9 cellular contexts compared by ENCODE assay signal in the genomic region with DNA sequence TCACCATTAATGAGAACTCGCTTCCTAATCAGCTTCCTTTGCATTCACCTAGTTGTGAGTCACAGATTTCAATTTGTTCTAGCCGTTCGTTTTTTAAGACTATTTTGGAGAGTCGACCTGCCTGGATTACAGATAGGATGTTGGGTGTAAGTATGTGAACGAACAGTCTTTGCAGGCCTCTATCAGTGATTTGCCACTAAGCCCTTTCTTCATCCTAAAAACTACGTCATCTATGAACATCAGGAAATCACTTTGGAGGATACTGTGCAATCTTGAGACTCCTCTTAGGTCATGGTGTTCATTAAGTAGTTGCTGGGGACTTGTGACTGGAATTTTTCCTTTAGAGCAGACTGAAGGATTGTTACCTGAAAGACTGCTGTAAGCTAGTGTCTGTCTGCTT. TPM values are rescaled to one million over a fixed set of nuclear protein-coding genes. Genes with fewer than 3 reads are reported as not detected.
A peak's percentile ranks its signal among the peaks of the same experiment; 100 is the strongest.
DNase-seq lines count a peak whose midpoint lies in the region; ATAC-seq, FAIRE-seq and TF ChIP-seq lines count a peak whose summit lies in the region.
"Had no signal": no experiment of that assay in that cellular context is flagged by ENCODE, and none has a peak within 500 bp of the region (broad histone marks: within the 10 kb centered on the region; RNA-seq: fewer than 3 reads in every experiment).

No MANE protein-coding gene starts in this region.

- DNase-seq in GM06990 (ENCODE audit: extremely low read depth, insufficient read length) (no peak), KBM-7 (peak; percentile 7), K562 (ENCODE audit: extremely low read depth in 1 of 4, low spot score in 3 of 4) (peak in 1 of 4 experiments; percentile 8), natural killer cell (no peak), iPS-NIHi11 (ENCODE audit: low spot score) (no peak), hippocampal formation (lab: John Stamatoyannopoulos, UW) (no peak), ovary (no peak)
- DNase-seq: stimulated activated CD4-positive, alpha-beta T cell treated with anti-CD3 and anti-CD28 coated beads, Interleukin-2, amount 100 ng/mL, for 24 hours had no signal

- TF ChIP-seq POLR2A in K562 (conservative IDR thresholded peaks at IDR 0.05): no peak
- no peak for TF ChIP-seq POLR2A in ovary (IDR thresholded peaks at IDR 0.05)

- peak; percentile 11 for FAIRE-seq in K562 (lab: Jason Lieb, UNC)
- FAIRE-seq: islet of Langerhans had no signal

- no peak overlapping the region for H3K27ac ChIP-seq in K562 (ENCODE audit: extremely low read depth, low read depth, low read length)
- H3K27ac ChIP-seq in ovary: no peak overlapping the region

- H2AFZ ChIP-seq in K562 (ENCODE audit: low read depth, low read length): no peak overlapping the region

- ATAC-seq in K562: no peak
- no peak for ATAC-seq in natural killer cell

- 0% methylated on average over 6 of the region's 6 CpGs for WGBS in K562 (ENCODE audit: insufficient coverage, low coverage, missing lambda C conversion rate)
- 34 to 49% (median 38%) methylated on average over 6 of the region's 6 CpGs for WGBS in ovary, 3 donors

- H3K27ac Mint-ChIP-seq in natural killer cell: peak overlapping the region; percentile 83 to 95

- no peaks in the 10 kb centered on the region for H3K9me3 ChIP-seq in K562 (replicated peaks; ENCODE audit: control insufficient read depth, insufficient read depth, low read depth, low read length)
- H3K9me3 ChIP-seq in ovary: no peaks in the 10 kb centered on the region

- H3K27me3 ChIP-seq in GM06990 (replicated peaks; ENCODE audit: control insufficient read depth, insufficient read depth, low read length) (no peaks in the 10 kb centered on the region), K562 (ENCODE audit: control insufficient read depth in 2 of 2, insufficient read depth in 2 of 2, low read length in 2 of 2) (no peaks in the 10 kb centered on the region), ovary (no peaks in the 10 kb centered on the region)

- H3K4me1 ChIP-seq in K562 (replicated peaks in 1 of 2; ENCODE audit: control insufficient read depth in 2 of 2, insufficient read depth in 2 of 2, low read length in 2 of 2): peaks cover 0 to 5% of the 10 kb centered on the region in 2 experiments; a peak in 2 of 5 replicates
- H3K4me1 ChIP-seq in ovary (ENCODE audit: insufficient read depth): no peaks in the 10 kb centered on the region

- BruUV-seq in K562 (replicated peaks; lab: Mats Ljungman, UMichigan): no TSS peak

- TF ChIP-seq EP300 in K562 (IDR thresholded peaks at IDR 0.05; ENCODE audit: low read length): no peak
- no peak for TF ChIP-seq EP300 in ovary (IDR thresholded peaks at IDR 0.05)

- CTCF ChIA-PET in K562 (lab: Yijun Ruan, JAX; ENCODE audit: low intra/inter-chr PET ratio): no interaction called here

- TF ChIP-seq CTCF in GM06990 (IDR thresholded peaks at IDR 0.05; ENCODE audit: insufficient read depth, low read length, poor library complexity, severe bottlenecking) (no peak), K562 (IDR thresholded peaks at IDR 0.05 in 2 of 3, conservative IDR thresholded peaks at IDR 0.05 in 1 of 3; ENCODE audit: insufficient read depth in 2 of 3, low read depth in 1 of 3, low read length in 3 of 3) (no peak), natural killer cell (IDR thresholded peaks at IDR 0.05) (no peak), ovary (IDR thresholded peaks at IDR 0.05) (no peak)

- in situ Hi-C loops in KBM-7 (cut with MboI; ENCODE audit: low pct_unique_long_range_greater_than_20kb, low sequenced_read_pairs) (no loop called here), K562 (cut with MboI) (no loop called here)

- peak overlapping the region in 1 of 2 experiments; percentile 84; a peak in 2 of 4 replicates for H3K9ac ChIP-seq in K562 (ENCODE audit: insufficient read depth in 1 of 2, low read depth in 2 of 2, low read length in 2 of 2)

- H3K4me2 ChIP-seq in K562 (ENCODE audit: insufficient read depth, low read length): peak overlapping the region; percentile 78

- peak overlapping the region; percentile 95 for H3K4me3 Mint-ChIP-seq in natural killer cell

- intact Hi-C loops in K562 (cut with micrococcal nuclease) (no loop called here), natural killer cell (cut with micrococcal nuclease) (no loop called here), ovary (cut with DNase I) (no loop called here)

- H3K9me3 Mint-ChIP-seq in natural killer cell: no peaks in the 10 kb centered on the region

- H3K4me1 Mint-ChIP-seq in natural killer cell: peaks cover 9 to 11% of the 10 kb centered on the region in 2 donors

- H3K27me3 Mint-ChIP-seq in natural killer cell (ENCODE audit: low read depth in 2 of 2): no peaks in the 10 kb centered on the region

- H3K79me2 ChIP-seq in K562 (ENCODE audit: control insufficient read depth, insufficient read depth, low read length): peaks cover 55% of the 10 kb centered on the region

- no peaks in the 10 kb centered on the region for H3K36me3 Mint-ChIP-seq in natural killer cell

- H3K4me3 ChIP-seq in GM06990 (replicated peaks; ENCODE audit: low read depth, low read length) (peak overlapping the region; percentile 73), K562 (peak overlapping the region; percentile 88), ovary (no peak overlapping the region)

- POLR2A ChIA-PET in K562 (lab: Yijun Ruan, JAX): interaction anchor here (0.7 kb wide), 1 partner anchor 158 kb away, joined by 3 read pairs; no protein-coding TSS in a partner anchor

- TF ChIP-seq RAD21 in K562 (CRISPR knock-in tag; conservative IDR thresholded peaks at IDR 0.05 in 1 of 2, IDR thresholded peaks at IDR 0.05 in 1 of 2): no peak

- no peaks in the 10 kb centered on the region for H3K9me1 ChIP-seq in K562 (ENCODE audit: control insufficient read depth, insufficient read depth, low read length)

- peaks cover 12% of the 10 kb centered on the region for H4K20me1 ChIP-seq in K562 (replicated peaks; ENCODE audit: control insufficient read depth, insufficient read depth, low read length)

- 0 out of 2 replicates have a peak, but pooled peaks cover 2% of the 10 kb centered on the region for H3K36me3 ChIP-seq in GM06990 (ENCODE audit: control insufficient read depth, insufficient read depth, low read length)
- H3K36me3 ChIP-seq in K562 (ENCODE audit: control insufficient read depth, insufficient read depth, low read length): peaks cover 32% of the 10 kb centered on the region
- no peaks in the 10 kb centered on the region for H3K36me3 ChIP-seq in ovary

TF ChIP-seq in K562, 482 proteins besides CTCF, POLR2A, EP300 and RAD21 (continues in another document):
- TF ChIP-seq ZNF764 (CRISPR knock-in tag; IDR thresholded peaks at IDR 0.05; ENCODE audit: low read depth) (no peak), ZSCAN32 (CRISPR knock-in tag; IDR thresholded peaks at IDR 0.05) (no peak), ZBTB1 (CRISPR knock-in tag; IDR thresholded peaks at IDR 0.05; ENCODE audit: borderline replicate concordance, low read depth) (no peak), ZNF174 (CRISPR knock-in tag; IDR thresholded peaks at IDR 0.05) (no peak)

RNA-seq across cellular contexts. Expression of a gene that starts 1.1 kb away (rescaled TPM):
- total RNA-seq in K562 (2011; cell fraction: chromatin; rRNA removed; ENCODE audit: low replicate concordance): 35.6 and 101 TPM in 2 replicates
- 13.7 and 14.7 TPM in 2 replicates for total RNA-seq in K562 (2011; cell fraction: nucleolus; rRNA removed)
- total RNA-seq in K562 (2011; cell fraction: nucleoplasm; rRNA removed): 36.4 and 45.1 TPM in 2 replicates
- total RNA-seq in K562 (2014; rRNA removed) (27.4 and 27.8 TPM in 2 replicates), K562 (2014; rRNA removed; fragmentation: Illumina TruSeq; extraction: Trizol) (48.4 and 49.6 TPM in 2 replicates), K562 (2015; rRNA removed; fragmentation: Illumina TruSeq; extraction: Trizol) (43.8 and 46.8 TPM in 2 replicates), K562 (2021) (34.4 and 35.4 TPM in 2 replicates), natural killer cell (10 to 100 TPM; 11.1 to 12.6 (median 11.3) TPM), ovary (10 to 100 TPM; 11.7 to 20.2 (median 14.8) TPM)
- polyA plus RNA-seq in K562 (2011; rRNA removed) (11.3 and 14.8 TPM in 2 replicates), K562 (2014; fragmentation: Illumina TruSeq; extraction: Trizol) (29.9 and 35.7 TPM in 2 replicates), K562 (2014; fragmentation: Nextera tagmentation; extraction: Ambion mirVana) (10 to 100 TPM in 1 of 2 experiments, 1 to 10 TPM in 1; 8.6 to 18.0 TPM), K562 (2014; rRNA removed) (19.3 and 20.2 TPM in 2 replicates), ovary (1 to 10 TPM; 5.9 to 8.3 TPM)
- polyA plus RNA-seq in K562 (2011; cell fraction: cytosol; rRNA removed): 8.1 and 10.3 TPM in 2 replicates
- 13.8 and 15.5 TPM in 2 replicates for polyA plus RNA-seq in K562 (2011; cell fraction: nucleus; rRNA removed)
- polyA plus RNA-seq in K562 (2012): 18.7 and 24.3 TPM in 2 replicates
- 54.9 and 62.5 TPM in 2 replicates for polyA minus RNA-seq in K562 (2011; rRNA and poly(A)+ RNA removed)
- polyA minus RNA-seq in K562 (2011; cell fraction: cytosol; rRNA and poly(A)+ RNA removed): 19.3 and 23.5 TPM in 2 replicates
- 34.6 and 41.5 TPM in 2 replicates for polyA minus RNA-seq in K562 (2011; cell fraction: nucleus; rRNA and poly(A)+ RNA removed)

RNA-seq across cellular contexts. Expression of a gene that starts 47.7 kb away (rescaled TPM):
- total RNA-seq in K562 (2011; cell fraction: chromatin; rRNA removed; ENCODE audit: low replicate concordance): not detected in 2 replicates
- not detected in 2 replicates for total RNA-seq in K562 (2011; cell fraction: nucleolus; rRNA removed)
- not detected in 2 replicates for total RNA-seq in K562 (2011; cell fraction: nucleoplasm; rRNA removed)
- total RNA-seq in K562 (2014; rRNA removed): 0.04 and 0.05 TPM in 2 replicates
- 0.10 and 0.11 TPM in 2 replicates for total RNA-seq in K562 (2014; rRNA removed; fragmentation: Illumina TruSeq; extraction: Trizol)
- 0.04 and 0.19 TPM in 2 replicates for total RNA-seq in K562 (2015; rRNA removed; fragmentation: Illumina TruSeq; extraction: Trizol)
- 0.07 and 0.13 TPM in 2 replicates for total RNA-seq in K562 (2021)
- polyA plus RNA-seq in K562 (2011; rRNA removed): 0.04 and 0.18 TPM in 2 replicates
- 0.03 and 0.10 TPM in 2 replicates for polyA plus RNA-seq in K562 (2011; cell fraction: cytosol; rRNA removed)
- 0.04 and 0.14 TPM in 2 replicates for polyA plus RNA-seq in K562 (2011; cell fraction: nucleus; rRNA removed)
- polyA plus RNA-seq in K562 (2012): 0.12 and 0.23 TPM in 2 replicates
- polyA plus RNA-seq in K562 (2014; fragmentation: Illumina TruSeq; extraction: Trizol): 0.06 and 0.34 TPM in 2 replicates
- under 1 TPM in 1 of 2 experiments, not detected in 1; 0.04 TPM for polyA plus RNA-seq in K562 (2014; fragmentation: Nextera tagmentation; extraction: Ambion mirVana)
- polyA plus RNA-seq in K562 (2014; rRNA removed): 0.03 and 0.07 TPM in 2 replicates
- 0.42 TPM in 1 of 2 replicates, not detected in the other for polyA minus RNA-seq in K562 (2011; rRNA and poly(A)+ RNA removed)
- polyA minus RNA-seq in K562 (2011; cell fraction: cytosol; rRNA and poly(A)+ RNA removed): 0.29 TPM in 1 of 2 replicates, not detected in the other
- not detected in 2 replicates for polyA minus RNA-seq in K562 (2011; cell fraction: nucleus; rRNA and poly(A)+ RNA removed)
- total RNA-seq in natural killer cell: under 1 TPM; 0.41 to 0.48 (median 0.42) TPM
- total RNA-seq in ovary: 1 to 10 TPM; 1.3 to 4.1 (median 2.4) TPM
- 1 to 10 TPM; 2.0 to 4.8 TPM for polyA plus RNA-seq in ovary
